Comparison of ENCODE assay signal across 18 cellular contexts in genomic region chr3:172132721-172133311, GRCh38.
DNase-seq lines count a peak whose midpoint lies in the region; ATAC-seq and TF ChIP-seq lines count a peak whose summit lies in the region.
"Had no signal": no experiment of that assay in that cellular context is flagged by ENCODE, and none has a peak within 500 bp of the region (broad histone marks: within the 10 kb centered on the region; RNA-seq: fewer than 3 reads in every experiment).

No MANE protein-coding gene starts in this region.

- no peaks in the 10 kb centered on the region for H3K27me3 ChIP-seq in CD4-positive, alpha-beta T cell (ENCODE audit: control insufficient read depth, insufficient read depth, low read length)
- no peaks in the 10 kb centered on the region for H3K27me3 ChIP-seq in gastrocnemius medialis
- H3K27me3 ChIP-seq in left lung: no peaks in the 10 kb centered on the region
- H3K27me3 ChIP-seq in Karpas-422 (ENCODE audit: low read length): no peaks in the 10 kb centered on the region
- H3K27me3 ChIP-seq: adrenal gland, neural progenitor cell had no signal

- no peak overlapping the region for H3K4me2 ChIP-seq in Karpas-422 (ENCODE audit: low read depth, low read length, poor library complexity, severe bottlenecking)
- H3K4me2 ChIP-seq: neural progenitor cell had no signal

- POLR2A ChIA-PET in CD4-positive, alpha-beta T cell (lab: Charles Lee): interaction anchor here (0.9 to 4.1 kb wide), 2 partner anchors 25 to 94 kb away, joined by 3 to 18 read pairs; partner anchors contain the start of gene FNDC3B

- peak overlapping the region; percentile 40 for H3K27ac Mint-ChIP-seq in CD4-positive, alpha-beta T cell
- H3K27ac Mint-ChIP-seq in chondrocyte (ENCODE audit: unreplicated experiment): peak overlapping the region; percentile 4
- H3K27ac Mint-ChIP-seq: neural progenitor cell had no signal

- H2AFZ ChIP-seq in Karpas-422 (ENCODE audit: low read length): no peak overlapping the region
- H2AFZ ChIP-seq: neural progenitor cell had no signal

- TF ChIP-seq CTCF in CD4-positive, alpha-beta T cell (IDR thresholded peaks at IDR 0.05): no peak
- TF ChIP-seq CTCF in chondrocyte (IDR thresholded peaks at IDR 0.05) (no peak), gastrocnemius medialis (IDR thresholded peaks at IDR 0.05 in 4 of 5, conservative IDR thresholded peaks at IDR 0.05 in 1 of 5) (no peak), left lung (IDR thresholded peaks at IDR 0.05) (no peak)

- H3K4me3 ChIP-seq in gastrocnemius medialis: no peak overlapping the region
- no peak overlapping the region for H3K4me3 ChIP-seq in left lung
- H3K4me3 ChIP-seq in Karpas-422 (ENCODE audit: low read length): no peak overlapping the region
- H3K4me3 ChIP-seq: adrenal gland, neural progenitor cell, thoracic aorta had no signal

- H3K4me3 Mint-ChIP-seq in CD4-positive, alpha-beta T cell: no peak overlapping the region
- no peak overlapping the region for H3K4me3 Mint-ChIP-seq in chondrocyte (ENCODE audit: unreplicated experiment)
- H3K4me3 Mint-ChIP-seq: neural progenitor cell had no signal

- no peaks in the 10 kb centered on the region for H3K9me3 Mint-ChIP-seq in CD4-positive, alpha-beta T cell
- H3K9me3 Mint-ChIP-seq in chondrocyte (ENCODE audit: low read depth): no peaks in the 10 kb centered on the region

- TF ChIP-seq POLR2A in gastrocnemius medialis (IDR thresholded peaks at IDR 0.05): no peak

- DNase-seq in CD4-positive, alpha-beta T cell: no peak
- DNase-seq in chondrocyte (ENCODE audit: low spot score) (no peak), gastrocnemius medialis (no peak), NCI-H1436 treated with DMSO at 0.1 percent for 48 hours (lab: John Stamatoyannopoulos, UW) (no peak), left lung (no peak), Karpas-422 (no peak), NCI-H2107 (lab: John Stamatoyannopoulos, UW) (no peak)
- DNase-seq: activated effector memory CD4-positive, alpha-beta T cell treated with Interleukin-2 at 50 U/mL for 16 hours; adrenal gland; HCEC 1CT; IMR-90; MV-4-11; NCI-H187 treated with DMSO at 0.1 percent for 48 hours; NCI-H446 had no signal

- CTCF ChIA-PET in CD4-positive, alpha-beta T cell (lab: Charles Lee): no interaction called here

- H3K4me1 ChIP-seq in gastrocnemius medialis (peaks cover 89% of the 10 kb centered on the region in 2 donors), left lung (peaks cover 38 to 99% of the 10 kb centered on the region in 2 donors), Karpas-422 (ENCODE audit: low read length) (no peaks in the 10 kb centered on the region)

- H3K4me1 Mint-ChIP-seq in CD4-positive, alpha-beta T cell (ENCODE audit: low read depth): peaks cover 68% of the 10 kb centered on the region
- H3K4me1 Mint-ChIP-seq in chondrocyte (ENCODE audit: low read depth): peaks cover 81% of the 10 kb centered on the region

- no peaks in the 10 kb centered on the region for H3K9me2 ChIP-seq in Karpas-422 (replicated peaks; ENCODE audit: insufficient read depth, low read length)

- no peaks in the 10 kb centered on the region for H3K79me2 ChIP-seq in Karpas-422 (ENCODE audit: low read length)

- peaks cover 5% of the 10 kb centered on the region for H3K36me3 Mint-ChIP-seq in CD4-positive, alpha-beta T cell (ENCODE audit: low read depth)
- H3K36me3 Mint-ChIP-seq in chondrocyte (ENCODE audit: low read depth): peaks cover 11% of the 10 kb centered on the region

- intact Hi-C loops in CD4-positive, alpha-beta T cell (cut with DNase I, micrococcal nuclease): no loop called here
- intact Hi-C loops in gastrocnemius medialis (cut with DNase I; ENCODE audit: low total_unique reads) (no loop called here), left lung (cut with DNase I) (no loop called here)

- H3K9ac ChIP-seq in Karpas-422 (ENCODE audit: low read length): no peak overlapping the region
- H3K9ac ChIP-seq: neural progenitor cell had no signal

- in situ Hi-C loops in gastrocnemius medialis (cut with MboI; ENCODE audit: low sequenced_read_pairs in 4 of 4): no loop called here

- H3K36me3 ChIP-seq in gastrocnemius medialis: no peaks in the 10 kb centered on the region
- H3K36me3 ChIP-seq in left lung: no peaks in the 10 kb centered on the region
- no peaks in the 10 kb centered on the region for H3K36me3 ChIP-seq in Karpas-422 (ENCODE audit: insufficient read depth, low read length)
- H3K36me3 ChIP-seq: neural progenitor cell, thoracic aorta had no signal

- no peak for ATAC-seq in CD4-positive, alpha-beta T cell (ENCODE audit: poor library complexity)
- peak; percentile 30 for ATAC-seq in HG02678 (IDR thresholded peaks at IDR 0.05; ENCODE audit: unreplicated experiment)
- ATAC-seq in gastrocnemius medialis: no peak
- ATAC-seq in left lung: no peak
- ATAC-seq: SK-N-SH treated with all-trans-retinoic acid at 6 μM for 48 hours had no signal

- H3K9me3 ChIP-seq in CD4-positive, alpha-beta T cell (ENCODE audit: control insufficient read depth, low read length): no peaks in the 10 kb centered on the region
- H3K9me3 ChIP-seq in gastrocnemius medialis (no peaks in the 10 kb centered on the region), left lung (no peaks in the 10 kb centered on the region), Karpas-422 (ENCODE audit: low read length) (no peaks in the 10 kb centered on the region)
- H3K9me3 ChIP-seq: adrenal gland, thoracic aorta had no signal

- H4K20me1 ChIP-seq in Karpas-422 (ENCODE audit: insufficient read depth, low read depth, low read length): no peaks in the 10 kb centered on the region

- no peaks in the 10 kb centered on the region for H3K27me3 Mint-ChIP-seq in CD4-positive, alpha-beta T cell
- no peaks in the 10 kb centered on the region for H3K27me3 Mint-ChIP-seq in chondrocyte (ENCODE audit: low read depth)

- no peak overlapping the region for H3K27ac ChIP-seq in CD4-positive, alpha-beta T cell (ENCODE audit: low read depth, low read length)
- H3K27ac ChIP-seq in gastrocnemius medialis (peak overlapping the region; percentile 91 to 99 (median 94)), left lung (peak overlapping the region in 1 of 2 donors; percentile 98), Karpas-422 (ENCODE audit: low read length) (no peak overlapping the region)
- H3K27ac ChIP-seq: neural progenitor cell, thoracic aorta had no signal

Comparison
In these comparisons a context has a peak if more than half of its experiments do, and no peak if none do; other contexts are left out.
1. H3K27ac ChIP-seq: peak in gastrocnemius medialis (4 of 4); none in CD4-positive, alpha-beta T cell (single experiment) and Karpas-422 (single experiment).